Comparison of ENCODE assay signal across 34 cellular contexts in genomic region chr2:7241041-7241440, GRCh38.
"Had no signal": no experiment of that assay in that cellular context is flagged by ENCODE, and none has a peak within 500 bp of the region (broad histone marks: within the 10 kb centered on the region; RNA-seq: fewer than 3 reads in every experiment).

No MANE protein-coding gene starts in this region.

- DNase-seq: Karpas-422, Kasumi-1, MG63, MM.1S, NCI-H1048, NCI-H1092, NCI-H1092 treated with DMSO at 0.1 percent for 48 hours, NCI-H1105, NCI-H1105 treated with DMSO at 0.1 percent for 48 hours, NCI-H1417, NCI-H1417 treated with DMSO at 0.1 percent for 48 hours, NCI-H1436, NCI-H1436 treated with DMSO at 0.1 percent for 48 hours, NCI-H146, NCI-H1694, NCI-H1694 treated with DMSO at 0.1 percent for 48 hours, NCI-H187, NCI-H187 treated with DMSO at 0.1 percent for 48 hours, NCI-H1930, NCI-H2029, NCI-H2029 treated with DMSO at 0.1 percent for 48 hours, NCI-H2081, NCI-H2081 treated with DMSO at 0.1 percent for 48 hours, NCI-H2107, NCI-H2171, NCI-H2171 treated with DMSO at 0.1 percent for 48 hours, NCI-H2227 treated with DMSO at 0.1 percent for 48 hours, NCI-H226, NCI-H345, NCI-H446, NCI-H446 treated with DMSO at 0.1 percent for 48 hours, NCI-H510A, NCI-H510A treated with DMSO at 0.1 percent for 48 hours, NCI-H524 had no signal
